In the genomic region with DNA sequence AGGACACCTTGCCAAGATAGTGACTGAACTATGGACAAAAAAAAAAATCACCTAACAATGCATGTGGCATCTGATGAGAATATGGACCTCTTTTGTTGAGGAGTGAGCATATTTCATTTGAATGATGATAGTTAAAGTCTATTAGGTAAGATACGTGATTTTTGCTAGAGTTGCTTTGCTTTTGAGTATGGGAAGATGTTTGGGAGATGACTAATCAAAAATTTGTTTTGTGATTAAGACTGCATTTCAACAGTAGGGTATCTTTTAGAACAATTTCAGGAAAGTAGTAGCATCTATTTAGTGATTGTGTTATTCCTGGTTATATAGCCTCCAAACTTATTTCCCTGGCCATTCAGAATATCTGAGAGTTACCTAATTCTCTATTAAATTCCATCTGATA, we compare ENCODE assay signal across 12 cellular contexts.
"Had no signal": no experiment of that assay in that cellular context is flagged by ENCODE, and none has a peak within 500 bp of the region (broad histone marks: within the 10 kb centered on the region; RNA-seq: fewer than 3 reads in every experiment).

No MANE protein-coding gene starts in this region.

- H3K27me3 ChIP-seq: brain microvascular endothelial cell, ovary had no signal

- ATAC-seq: activated naive CD4-positive, alpha-beta T cell treated with anti-CD3 and anti-CD28 coated beads, Interleukin-2, amount 50 U/mL, for 72 hours; esophagus mucosa; stimulated activated naive CD8-positive, alpha-beta T cell treated with anti-CD3 and anti-CD28 coated beads, Interleukin-15, amount 100 ng/mL, for 72 hours had no signal

- H3K36me3 ChIP-seq: brain microvascular endothelial cell, ovary had no signal

- H3K9me3 ChIP-seq: ovary had no signal

- H3K4me3 ChIP-seq: ovary had no signal

- DNase-seq: activated CD4-positive, alpha-beta T cell treated with anti-CD3 and anti-CD28 coated beads, Interleukin-2, amount 50 U/mL, for 4 hours; activated CD4-positive, CD25-positive, alpha-beta regulatory T cell treated with anti-CD3 and anti-CD28 coated beads, Interleukin-2, amount 50 U/mL, for 72 hours; activated effector memory CD4-positive, alpha-beta T cell treated with anti-CD3 and anti-CD28 coated beads, Interleukin-2, amount 50 U/mL, for 16 hours; activated T-cell treated with anti-CD3 and anti-CD28 coated beads, Interleukin-2, amount 50 U/mL, for 24 hours; amygdala; brain microvascular endothelial cell; ovary; stimulated activated CD4-positive, alpha-beta T cell treated with anti-CD3 and anti-CD28 coated beads, Interleukin-4, amount 100 ng/mL, for 1 hour; stimulated activated CD8-positive, alpha-beta memory T cell treated with anti-CD3 and anti-CD28 coated beads, Interleukin-4, amount 100 ng/mL, for 48 hours; stimulated activated naive CD8-positive, alpha-beta T cell treated with anti-CD3 and anti-CD28 coated beads, Interleukin-15, amount 100 ng/mL, for 72 hours had no signal

- H3K27ac ChIP-seq: brain microvascular endothelial cell, ovary had no signal
